1 cellular context compared by ENCODE assay signal in genomic region chr11:74018331-74019005, GRCh38.
A peak's percentile ranks its signal among the peaks of the same experiment; 100 is the strongest.
TF ChIP-seq lines count a peak whose summit lies in the region.

No MANE protein-coding gene starts in this region.

TF ChIP-seq in HepG2, 621 proteins besides CTCF, POLR2A, EP300 and RAD21 (continued from another document and continues in another):
- TF ChIP-seq HOXA5 (CRISPR knock-in tag; IDR thresholded peaks at IDR 0.05), result peak; percentile 72; the same call in 1 of the 2 replicates
- peak; percentile 63 for TF ChIP-seq KDM6A (CRISPR knock-in tag; IDR thresholded peaks at IDR 0.05; ENCODE audit: low read depth)
- TF ChIP-seq, protein P1, sequence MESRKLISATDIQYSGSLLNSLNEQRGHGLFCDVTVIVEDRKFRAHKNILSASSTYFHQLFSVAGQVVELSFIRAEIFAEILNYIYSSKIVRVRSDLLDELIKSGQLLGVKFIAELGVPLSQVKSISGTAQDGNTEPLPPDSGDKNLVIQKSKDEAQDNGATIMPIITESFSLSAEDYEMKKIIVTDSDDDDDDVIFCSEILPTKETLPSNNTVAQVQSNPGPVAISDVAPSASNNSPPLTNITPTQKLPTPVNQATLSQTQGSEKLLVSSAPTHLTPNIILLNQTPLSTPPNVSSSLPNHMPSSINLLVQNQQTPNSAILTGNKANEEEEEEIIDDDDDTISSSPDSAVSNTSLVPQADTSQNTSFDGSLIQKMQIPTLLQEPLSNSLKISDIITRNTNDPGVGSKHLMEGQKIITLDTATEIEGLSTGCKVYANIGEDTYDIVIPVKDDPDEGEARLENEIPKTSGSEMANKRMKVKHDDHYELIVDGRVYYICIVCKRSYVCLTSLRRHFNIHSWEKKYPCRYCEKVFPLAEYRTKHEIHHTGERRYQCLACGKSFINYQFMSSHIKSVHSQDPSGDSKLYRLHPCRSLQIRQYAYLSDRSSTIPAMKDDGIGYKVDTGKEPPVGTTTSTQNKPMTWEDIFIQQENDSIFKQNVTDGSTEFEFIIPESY (CRISPR knock-in tag; IDR thresholded peaks at IDR 0.05), result no peak
- TF ChIP-seq ZNF747 (CRISPR knock-in tag; IDR thresholded peaks at IDR 0.05; ENCODE audit: borderline replicate concordance), result peak; percentile 75; the same call in 1 of the 2 replicates
- TF ChIP-seq TP53 (CRISPR knock-in tag; conservative IDR thresholded peaks at IDR 0.05), result no peak
- TF ChIP-seq ZNF430 (CRISPR knock-in tag; IDR thresholded peaks at IDR 0.05), result no peak
- 0 out of 2 replicates have a peak, but pooled peaks have one; percentile 8 for TF ChIP-seq ZNF644 (CRISPR knock-in tag; IDR thresholded peaks at IDR 0.05; ENCODE audit: low read depth)
- TF ChIP-seq, protein P2, sequence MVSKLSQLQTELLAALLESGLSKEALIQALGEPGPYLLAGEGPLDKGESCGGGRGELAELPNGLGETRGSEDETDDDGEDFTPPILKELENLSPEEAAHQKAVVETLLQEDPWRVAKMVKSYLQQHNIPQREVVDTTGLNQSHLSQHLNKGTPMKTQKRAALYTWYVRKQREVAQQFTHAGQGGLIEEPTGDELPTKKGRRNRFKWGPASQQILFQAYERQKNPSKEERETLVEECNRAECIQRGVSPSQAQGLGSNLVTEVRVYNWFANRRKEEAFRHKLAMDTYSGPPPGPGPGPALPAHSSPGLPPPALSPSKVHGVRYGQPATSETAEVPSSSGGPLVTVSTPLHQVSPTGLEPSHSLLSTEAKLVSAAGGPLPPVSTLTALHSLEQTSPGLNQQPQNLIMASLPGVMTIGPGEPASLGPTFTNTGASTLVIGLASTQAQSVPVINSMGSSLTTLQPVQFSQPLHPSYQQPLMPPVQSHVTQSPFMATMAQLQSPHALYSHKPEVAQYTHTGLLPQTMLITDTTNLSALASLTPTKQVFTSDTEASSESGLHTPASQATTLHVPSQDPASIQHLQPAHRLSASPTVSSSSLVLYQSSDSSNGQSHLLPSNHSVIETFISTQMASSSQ (IDR thresholded peaks at IDR 0.05; ENCODE audit: low read depth), result peak; percentile 22; the same call in 1 of the 2 replicates
- TF ChIP-seq, protein P2 (CRISPR knock-in tag; IDR thresholded peaks at IDR 0.05; ENCODE audit: borderline replicate concordance), result no peak
- TF ChIP-seq NFATC3 (CRISPR knock-in tag; IDR thresholded peaks at IDR 0.05), result no peak
- TF ChIP-seq HINFP (CRISPR knock-in tag; IDR thresholded peaks at IDR 0.05; ENCODE audit: low read depth), result no peak
- no peak for TF ChIP-seq MBNL3 (CRISPR knock-in tag; conservative IDR thresholded peaks at IDR 0.05)
- TF ChIP-seq NPAS2 (CRISPR knock-in tag; IDR thresholded peaks at IDR 0.05; ENCODE audit: borderline replicate concordance), result no peak
- TF ChIP-seq PAF1 (CRISPR knock-in tag; IDR thresholded peaks at IDR 0.05), result no peak
- peak; percentile 83 for TF ChIP-seq ZNF788 (CRISPR knock-in tag; IDR thresholded peaks at IDR 0.05; ENCODE audit: borderline replicate concordance)
- TF ChIP-seq NR2F2 (IDR thresholded peaks at IDR 0.05; ENCODE audit: borderline replicate concordance, low read depth), result no peak
- TF ChIP-seq ZNF234 (CRISPR knock-in tag; conservative IDR thresholded peaks at IDR 0.05), result no peak
- TF ChIP-seq FLYWCH1 (CRISPR knock-in tag; IDR thresholded peaks at IDR 0.05), result no peak
- TF ChIP-seq ZNF362 (CRISPR knock-in tag; IDR thresholded peaks at IDR 0.05; ENCODE audit: borderline replicate concordance), result no peak
- TF ChIP-seq EZH2 (conservative IDR thresholded peaks at IDR 0.05; ENCODE audit: low read depth, low read length), result no peak
- TF ChIP-seq CBX2 (IDR thresholded peaks at IDR 0.05; ENCODE audit: low read depth, low read length), result no peak
- no peak for TF ChIP-seq CBX2 (CRISPR knock-in tag; IDR thresholded peaks at IDR 0.05; ENCODE audit: low read depth)
- no peak for TF ChIP-seq ZNF253 (CRISPR knock-in tag; IDR thresholded peaks at IDR 0.05; ENCODE audit: borderline replicate concordance)
- TF ChIP-seq, protein P3, sequence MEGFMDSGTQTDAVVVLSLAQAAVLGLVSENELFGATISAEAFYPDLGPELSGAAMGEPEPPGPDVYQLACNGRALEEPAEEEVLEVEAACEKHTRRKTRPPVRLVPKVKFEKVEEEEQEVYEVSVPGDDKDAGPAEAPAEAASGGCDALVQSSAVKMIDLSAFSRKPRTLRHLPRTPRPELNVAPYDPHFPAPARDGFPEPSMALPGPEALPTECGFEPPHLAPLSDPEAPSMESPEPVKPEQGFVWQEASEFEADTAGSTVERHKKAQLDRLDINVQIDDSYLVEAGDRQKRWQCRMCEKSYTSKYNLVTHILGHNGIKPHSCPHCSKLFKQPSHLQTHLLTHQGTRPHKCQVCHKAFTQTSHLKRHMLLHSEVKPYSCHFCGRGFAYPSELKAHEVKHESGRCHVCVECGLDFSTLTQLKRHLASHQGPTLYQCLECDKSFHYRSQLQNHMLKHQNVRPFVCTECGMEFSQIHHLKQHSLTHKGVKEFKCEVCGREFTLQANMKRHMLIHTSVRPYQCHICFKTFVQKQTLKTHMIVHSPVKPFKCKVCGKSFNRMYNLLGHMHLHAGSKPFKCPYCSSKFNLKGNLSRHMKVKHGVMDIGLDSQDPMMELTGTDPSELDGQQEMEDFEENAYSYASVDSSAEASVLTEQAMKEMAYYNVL (CRISPR knock-in tag; IDR thresholded peaks at IDR 0.05; ENCODE audit: borderline replicate concordance), result no peak
- TF ChIP-seq, protein P4, sequence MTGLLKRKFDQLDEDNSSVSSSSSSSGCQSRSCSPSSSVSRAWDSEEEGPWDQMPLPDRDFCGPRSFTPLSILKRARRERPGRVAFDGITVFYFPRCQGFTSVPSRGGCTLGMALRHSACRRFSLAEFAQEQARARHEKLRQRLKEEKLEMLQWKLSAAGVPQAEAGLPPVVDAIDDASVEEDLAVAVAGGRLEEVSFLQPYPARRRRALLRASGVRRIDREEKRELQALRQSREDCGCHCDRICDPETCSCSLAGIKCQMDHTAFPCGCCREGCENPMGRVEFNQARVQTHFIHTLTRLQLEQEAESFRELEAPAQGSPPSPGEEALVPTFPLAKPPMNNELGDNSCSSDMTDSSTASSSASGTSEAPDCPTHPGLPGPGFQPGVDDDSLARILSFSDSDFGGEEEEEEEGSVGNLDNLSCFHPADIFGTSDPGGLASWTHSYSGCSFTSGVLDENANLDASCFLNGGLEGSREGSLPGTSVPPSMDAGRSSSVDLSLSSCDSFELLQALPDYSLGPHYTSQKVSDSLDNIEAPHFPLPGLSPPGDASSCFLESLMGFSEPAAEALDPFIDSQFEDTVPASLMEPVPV (CRISPR knock-in tag; IDR thresholded peaks at IDR 0.05), result no peak
- TF ChIP-seq ATM (IDR thresholded peaks at IDR 0.05; ENCODE audit: borderline replicate concordance), result no peak
- no peak for TF ChIP-seq ZNF251 (CRISPR knock-in tag; IDR thresholded peaks at IDR 0.05)
- peak; percentile 40; the same call in 1 of the 2 replicates for TF ChIP-seq ARID2 (CRISPR knock-in tag; IDR thresholded peaks at IDR 0.05; ENCODE audit: borderline replicate concordance)
- TF ChIP-seq ZBTB7A (CRISPR knock-in tag; IDR thresholded peaks at IDR 0.05), result no peak
- TF ChIP-seq, protein P5, sequence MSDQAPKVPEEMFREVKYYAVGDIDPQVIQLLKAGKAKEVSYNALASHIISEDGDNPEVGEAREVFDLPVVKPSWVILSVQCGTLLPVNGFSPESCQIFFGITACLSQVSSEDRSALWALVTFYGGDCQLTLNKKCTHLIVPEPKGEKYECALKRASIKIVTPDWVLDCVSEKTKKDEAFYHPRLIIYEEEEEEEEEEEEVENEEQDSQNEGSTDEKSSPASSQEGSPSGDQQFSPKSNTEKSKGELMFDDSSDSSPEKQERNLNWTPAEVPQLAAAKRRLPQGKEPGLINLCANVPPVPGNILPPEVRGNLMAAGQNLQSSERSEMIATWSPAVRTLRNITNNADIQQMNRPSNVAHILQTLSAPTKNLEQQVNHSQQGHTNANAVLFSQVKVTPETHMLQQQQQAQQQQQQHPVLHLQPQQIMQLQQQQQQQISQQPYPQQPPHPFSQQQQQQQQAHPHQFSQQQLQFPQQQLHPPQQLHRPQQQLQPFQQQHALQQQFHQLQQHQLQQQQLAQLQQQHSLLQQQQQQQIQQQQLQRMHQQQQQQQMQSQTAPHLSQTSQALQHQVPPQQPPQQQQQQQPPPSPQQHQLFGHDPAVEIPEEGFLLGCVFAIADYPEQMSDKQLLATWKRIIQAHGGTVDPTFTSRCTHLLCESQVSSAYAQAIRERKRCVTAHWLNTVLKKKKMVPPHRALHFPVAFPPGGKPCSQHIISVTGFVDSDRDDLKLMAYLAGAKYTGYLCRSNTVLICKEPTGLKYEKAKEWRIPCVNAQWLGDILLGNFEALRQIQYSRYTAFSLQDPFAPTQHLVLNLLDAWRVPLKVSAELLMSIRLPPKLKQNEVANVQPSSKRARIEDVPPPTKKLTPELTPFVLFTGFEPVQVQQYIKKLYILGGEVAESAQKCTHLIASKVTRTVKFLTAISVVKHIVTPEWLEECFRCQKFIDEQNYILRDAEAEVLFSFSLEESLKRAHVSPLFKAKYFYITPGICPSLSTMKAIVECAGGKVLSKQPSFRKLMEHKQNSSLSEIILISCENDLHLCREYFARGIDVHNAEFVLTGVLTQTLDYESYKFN (CRISPR knock-in tag; conservative IDR thresholded peaks at IDR 0.05), result peak; percentile 94
- TF ChIP-seq HHEX (CRISPR knock-in tag; IDR thresholded peaks at IDR 0.05), result no peak
- no peak for TF ChIP-seq ZFP62 (CRISPR knock-in tag; IDR thresholded peaks at IDR 0.05)
- no peak for TF ChIP-seq BRF2 (CRISPR knock-in tag; IDR thresholded peaks at IDR 0.05)
- peak; percentile 77 for TF ChIP-seq YEATS4 (CRISPR knock-in tag; IDR thresholded peaks at IDR 0.05; ENCODE audit: borderline replicate concordance)
- TF ChIP-seq DNMT1 (CRISPR knock-in tag; IDR thresholded peaks at IDR 0.05), result peak; percentile 25; the same call in 1 of the 2 replicates
- no peak for TF ChIP-seq ZMAT5 (CRISPR knock-in tag; IDR thresholded peaks at IDR 0.05; ENCODE audit: borderline replicate concordance, low read depth)
- no peak for TF ChIP-seq ATF4 (CRISPR knock-in tag; IDR thresholded peaks at IDR 0.05)
- TF ChIP-seq FOXA3 (CRISPR knock-in tag; IDR thresholded peaks at IDR 0.05), result peak; percentile 96
- no peak; the same call in 1 of the 2 replicates for TF ChIP-seq RFXAP (CRISPR knock-in tag; IDR thresholded peaks at IDR 0.05; ENCODE audit: borderline replicate concordance)
- TF ChIP-seq ZNF468 (CRISPR knock-in tag; IDR thresholded peaks at IDR 0.05), result no peak
- no peak for TF ChIP-seq IKZF1 (IDR thresholded peaks at IDR 0.05)
- TF ChIP-seq ZNF331 (CRISPR knock-in tag; IDR thresholded peaks at IDR 0.05), result peak; percentile 43; the same call in 1 of the 2 replicates
- TF ChIP-seq SP2 (CRISPR knock-in tag; IDR thresholded peaks at IDR 0.05), result no peak
- TF ChIP-seq MYNN (CRISPR knock-in tag; IDR thresholded peaks at IDR 0.05; ENCODE audit: low read depth), result no peak
- TF ChIP-seq NR2F6 (IDR thresholded peaks at IDR 0.05), result peak; percentile 64; the same call in 1 of the 2 replicates
- peak; percentile 60; the same call in 1 of the 2 replicates for TF ChIP-seq NR2F6 (CRISPR knock-in tag; IDR thresholded peaks at IDR 0.05)
- TF ChIP-seq ZNF496 (CRISPR knock-in tag; IDR thresholded peaks at IDR 0.05; ENCODE audit: insufficient replicate concordance), result no peak
